In the genomic region with DNA sequence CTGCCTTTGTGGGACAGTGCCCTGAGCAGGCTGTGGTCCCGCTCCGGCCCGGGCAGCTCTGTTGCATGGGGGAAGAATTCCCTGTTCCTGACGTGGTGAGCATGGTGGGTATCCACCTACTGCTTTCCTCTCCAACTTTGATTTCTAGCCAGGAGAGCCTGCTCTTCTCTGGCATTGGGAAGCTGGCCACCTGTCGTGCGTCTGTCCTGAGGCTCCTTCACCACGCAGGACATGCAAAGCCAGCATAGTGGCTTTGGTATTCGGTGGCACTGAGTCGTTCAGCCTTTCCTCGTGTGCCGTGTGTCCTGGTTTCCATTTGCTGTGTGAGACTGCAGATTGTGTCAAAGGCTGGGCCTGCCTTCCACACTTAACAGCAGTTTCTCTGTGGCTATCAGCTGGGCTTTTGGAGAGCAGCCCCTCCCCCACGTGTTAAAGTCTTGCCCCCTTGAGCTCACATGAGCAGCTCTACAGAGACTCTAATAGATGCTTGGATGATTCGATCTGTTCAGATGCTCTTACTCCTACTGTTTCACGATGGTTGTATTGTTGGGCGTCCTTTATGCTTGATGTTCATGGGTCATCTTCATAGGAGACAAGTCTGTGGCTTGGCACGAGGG, we compare ENCODE assay signal across 12 cellular contexts. TPM values are rescaled to one million over a fixed set of nuclear protein-coding genes. Genes with fewer than 3 reads are reported as not detected.
DNase-seq lines count a peak whose midpoint lies in the region; ATAC-seq and TF ChIP-seq lines count a peak whose summit lies in the region.
"Had no signal": no experiment of that assay in that cellular context is flagged by ENCODE, and none has a peak within 500 bp of the region (broad histone marks: within the 10 kb centered on the region; RNA-seq: fewer than 3 reads in every experiment).

No MANE protein-coding gene starts in this region.

- peak overlapping the region; percentile 24 to 25 for H3K27ac ChIP-seq in testis
- H3K27ac ChIP-seq: thyroid gland had no signal

- peak overlapping the region; percentile 63 for H3K4me3 Mint-ChIP-seq in activated T-cell treated with anti-CD3 and anti-CD28 coated beads, Interleukin-2, amount 50 U/mL, for 24 hours
- H3K4me3 Mint-ChIP-seq in WTC11 (no peak overlapping the region), immature natural killer cell (peak overlapping the region; percentile 74 to 92 (median 78))

- no peaks in the 10 kb centered on the region for H3K27me3 Mint-ChIP-seq in activated T-cell treated with anti-CD3 and anti-CD28 coated beads, Interleukin-2, amount 50 U/mL, for 24 hours
- H3K27me3 Mint-ChIP-seq in WTC11 (ENCODE audit: low read depth): no peaks in the 10 kb centered on the region
- peaks cover 0 to 5% (median 2%) of the 10 kb centered on the region in 3 donors for H3K27me3 Mint-ChIP-seq in immature natural killer cell (ENCODE audit: low read depth in 3 of 3)

- no peak for ATAC-seq in WTC11
- ATAC-seq: HepG2 had no signal

- peaks cover 70% of the 10 kb centered on the region for H3K4me1 Mint-ChIP-seq in activated T-cell treated with anti-CD3 and anti-CD28 coated beads, Interleukin-2, amount 50 U/mL, for 24 hours (ENCODE audit: low read depth)
- H3K4me1 Mint-ChIP-seq in WTC11 (peaks cover 11% of the 10 kb centered on the region), immature natural killer cell (peaks cover 58 to 76% of the 10 kb centered on the region in 2 donors)

- H3K36me3 Mint-ChIP-seq in activated T-cell treated with anti-CD3 and anti-CD28 coated beads, Interleukin-2, amount 50 U/mL, for 24 hours (ENCODE audit: low read depth): no peaks in the 10 kb centered on the region
- H3K36me3 Mint-ChIP-seq in WTC11 (peaks cover 10% of the 10 kb centered on the region), immature natural killer cell (peaks cover 0 to 6% (median 0%) of the 10 kb centered on the region in 3 donors)

- CTCF ChIA-PET in WTC11 (lab: Charles Lee): interaction anchor here (1.9 kb wide), 1 partner anchor 9 kb away, joined by 6 read pairs; no protein-coding TSS in a partner anchor

- peak overlapping the region; percentile 88 for H3K27ac Mint-ChIP-seq in activated T-cell treated with anti-CD3 and anti-CD28 coated beads, Interleukin-2, amount 50 U/mL, for 24 hours
- H3K27ac Mint-ChIP-seq in WTC11 (0 out of 2 replicates have a peak overlapping the region, but pooled peaks have one; percentile 65), immature natural killer cell (peak overlapping the region; percentile 87 to 98 (median 96))

- H3K4me3 ChIP-seq in testis (no peak overlapping the region), MG63 (no peak overlapping the region)
- H3K4me3 ChIP-seq: thyroid gland had no signal

- no peak for DNase-seq in activated T-cell treated with anti-CD3 and anti-CD28 coated beads, Interleukin-2, amount 50 U/mL, for 24 hours
- DNase-seq in activated T-cell treated with anti-CD3 and anti-CD28 coated beads, Interleukin-2, amount 50 U/mL, for 1 hour: no peak
- DNase-seq in WTC11 (ENCODE audit: low spot score) (no peak), immature natural killer cell (peak; percentile 18 to 33 (median 28)), testis (no peak), COLO829 (ENCODE audit: low spot score) (no peak), MG63 (no peak), SKM-1 treated with dmso at 0.1 percent for 144 hours (lab: John Stamatoyannopoulos, UW; ENCODE audit: unreplicated experiment) (no peak)
- DNase-seq: NCI-H2107, SHP77 had no signal

- H3K9me3 ChIP-seq in testis (no peaks in the 10 kb centered on the region), MG63 (no peaks in the 10 kb centered on the region)
- H3K9me3 ChIP-seq: thyroid gland had no signal

- TF ChIP-seq POLR2A in testis (IDR thresholded peaks at IDR 0.05): no peak

- H3K36me3 ChIP-seq in testis (ENCODE audit: low read depth, missing control alignments): no peaks in the 10 kb centered on the region
- no peaks in the 10 kb centered on the region for H3K36me3 ChIP-seq in MG63
- H3K36me3 ChIP-seq: thyroid gland had no signal

- POLR2A ChIA-PET in WTC11 (lab: Charles Lee): no interaction called here

- H3K27me3 ChIP-seq in testis: no peaks in the 10 kb centered on the region
- H3K27me3 ChIP-seq in MG63: no peaks in the 10 kb centered on the region
- H3K27me3 ChIP-seq: thyroid gland had no signal

- intact Hi-C loops in testis (cut with DNase I; ENCODE audit: low total_unique reads): no loop called here

- H3K4me1 ChIP-seq in testis: peaks cover 24% of the 10 kb centered on the region

- no peaks in the 10 kb centered on the region for H3K9me3 Mint-ChIP-seq in activated T-cell treated with anti-CD3 and anti-CD28 coated beads, Interleukin-2, amount 50 U/mL, for 24 hours
- no peaks in the 10 kb centered on the region for H3K9me3 Mint-ChIP-seq in WTC11
- no peaks in the 10 kb centered on the region for H3K9me3 Mint-ChIP-seq in immature natural killer cell

- TF ChIP-seq CTCF in WTC11 (IDR thresholded peaks at IDR 0.05) (no peak), testis (IDR thresholded peaks at IDR 0.05) (no peak)

- 45 to 60% methylated on average over 4 to 16 of the region's 16 CpGs for WGBS in testis, 2 donors

TF ChIP-seq in WTC11, 78 proteins besides CTCF, POLR2A, EP300 and RAD21:
- TF ChIP-seq TEAD1 (CRISPR knock-in tag; IDR thresholded peaks at IDR 0.05) (no peak), GRHL2 (CRISPR knock-in tag; IDR thresholded peaks at IDR 0.05; ENCODE audit: insufficient replicate concordance, severe bottlenecking) (no peak), FOXJ3 (CRISPR knock-in tag; IDR thresholded peaks at IDR 0.05; ENCODE audit: borderline replicate concordance) (no peak), ZNF423 (CRISPR knock-in tag; IDR thresholded peaks at IDR 0.05) (no peak), ZNF317 (CRISPR knock-in tag; IDR thresholded peaks at IDR 0.05; ENCODE audit: borderline replicate concordance, low read depth) (no peak), KAT7 (CRISPR knock-in tag; IDR thresholded peaks at IDR 0.05; ENCODE audit: borderline replicate concordance) (no peak), SP1 (CRISPR knock-in tag; conservative IDR thresholded peaks at IDR 0.05) (no peak), JAZF1 (CRISPR knock-in tag; IDR thresholded peaks at IDR 0.05) (no peak), IRF2 (CRISPR knock-in tag; IDR thresholded peaks at IDR 0.05; ENCODE audit: borderline replicate concordance, low read depth) (no peak), HMGA2 (CRISPR knock-in tag; IDR thresholded peaks at IDR 0.05) (no peak), ZNF416 (CRISPR knock-in tag; IDR thresholded peaks at IDR 0.05) (no peak), GTF2I (CRISPR knock-in tag; conservative IDR thresholded peaks at IDR 0.05) (no peak)
- TF ChIP-seq, protein P1, sequence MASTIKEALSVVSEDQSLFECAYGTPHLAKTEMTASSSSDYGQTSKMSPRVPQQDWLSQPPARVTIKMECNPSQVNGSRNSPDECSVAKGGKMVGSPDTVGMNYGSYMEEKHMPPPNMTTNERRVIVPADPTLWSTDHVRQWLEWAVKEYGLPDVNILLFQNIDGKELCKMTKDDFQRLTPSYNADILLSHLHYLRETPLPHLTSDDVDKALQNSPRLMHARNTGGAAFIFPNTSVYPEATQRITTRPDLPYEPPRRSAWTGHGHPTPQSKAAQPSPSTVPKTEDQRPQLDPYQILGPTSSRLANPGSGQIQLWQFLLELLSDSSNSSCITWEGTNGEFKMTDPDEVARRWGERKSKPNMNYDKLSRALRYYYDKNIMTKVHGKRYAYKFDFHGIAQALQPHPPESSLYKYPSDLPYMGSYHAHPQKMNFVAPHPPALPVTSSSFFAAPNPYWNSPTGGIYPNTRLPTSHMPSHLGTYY (CRISPR knock-in tag; IDR thresholded peaks at IDR 0.05): no peak
- TF ChIP-seq, protein P2, sequence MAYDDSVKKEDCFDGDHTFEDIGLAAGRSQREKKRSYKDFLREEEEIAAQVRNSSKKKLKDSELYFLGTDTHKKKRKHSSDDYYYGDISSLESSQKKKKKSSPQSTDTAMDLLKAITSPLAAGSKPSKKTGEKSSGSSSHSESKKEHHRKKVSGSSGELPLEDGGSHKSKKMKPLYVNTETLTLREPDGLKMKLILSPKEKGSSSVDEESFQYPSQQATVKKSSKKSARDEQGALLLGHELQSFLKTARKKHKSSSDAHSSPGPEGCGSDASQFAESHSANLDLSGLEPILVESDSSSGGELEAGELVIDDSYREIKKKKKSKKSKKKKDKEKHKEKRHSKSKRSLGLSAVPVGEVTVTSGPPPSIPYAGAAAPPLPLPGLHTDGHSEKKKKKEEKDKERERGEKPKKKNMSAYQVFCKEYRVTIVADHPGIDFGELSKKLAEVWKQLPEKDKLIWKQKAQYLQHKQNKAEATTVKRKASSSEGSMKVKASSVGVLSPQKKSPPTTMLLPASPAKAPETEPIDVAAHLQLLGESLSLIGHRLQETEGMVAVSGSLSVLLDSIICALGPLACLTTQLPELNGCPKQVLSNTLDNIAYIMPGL (CRISPR knock-in tag; IDR thresholded peaks at IDR 0.05): no peak
- TF ChIP-seq, protein P3, sequence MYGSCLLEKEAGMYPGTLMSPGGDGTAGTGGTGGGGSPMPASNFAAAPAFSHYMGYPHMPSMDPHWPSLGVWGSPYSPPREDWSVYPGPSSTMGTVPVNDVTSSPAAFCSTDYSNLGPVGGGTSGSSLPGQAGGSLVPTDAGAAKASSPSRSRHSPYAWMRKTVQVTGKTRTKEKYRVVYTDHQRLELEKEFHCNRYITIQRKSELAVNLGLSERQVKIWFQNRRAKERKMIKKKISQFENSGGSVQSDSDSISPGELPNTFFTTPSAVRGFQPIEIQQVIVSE (CRISPR knock-in tag; IDR thresholded peaks at IDR 0.05; ENCODE audit: borderline replicate concordance): no peak
- TF ChIP-seq, protein P4, sequence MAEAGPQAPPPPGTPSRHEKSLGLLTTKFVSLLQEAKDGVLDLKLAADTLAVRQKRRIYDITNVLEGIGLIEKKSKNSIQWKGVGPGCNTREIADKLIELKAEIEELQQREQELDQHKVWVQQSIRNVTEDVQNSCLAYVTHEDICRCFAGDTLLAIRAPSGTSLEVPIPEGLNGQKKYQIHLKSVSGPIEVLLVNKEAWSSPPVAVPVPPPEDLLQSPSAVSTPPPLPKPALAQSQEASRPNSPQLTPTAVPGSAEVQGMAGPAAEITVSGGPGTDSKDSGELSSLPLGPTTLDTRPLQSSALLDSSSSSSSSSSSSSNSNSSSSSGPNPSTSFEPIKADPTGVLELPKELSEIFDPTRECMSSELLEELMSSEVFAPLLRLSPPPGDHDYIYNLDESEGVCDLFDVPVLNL (CRISPR knock-in tag; IDR thresholded peaks at IDR 0.05; ENCODE audit: borderline replicate concordance, low read depth): no peak
- TF ChIP-seq, protein P5, sequence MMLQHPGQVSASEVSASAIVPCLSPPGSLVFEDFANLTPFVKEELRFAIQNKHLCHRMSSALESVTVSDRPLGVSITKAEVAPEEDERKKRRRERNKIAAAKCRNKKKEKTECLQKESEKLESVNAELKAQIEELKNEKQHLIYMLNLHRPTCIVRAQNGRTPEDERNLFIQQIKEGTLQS (CRISPR knock-in tag; conservative IDR thresholded peaks at IDR 0.05): no peak
TF ChIP-seq in WTC11: peak in this region for 0.

RNA-seq across cellular contexts. Expression of a gene that starts 46.4 kb away (rescaled TPM):
- total RNA-seq in WTC11 (2021): 8.1 to 8.9 TPM (median 8.7 TPM) in 3 replicates
- under 1 TPM in 1 of 3 donors, not detected in 2; 0.69 TPM for polyA plus RNA-seq in immature natural killer cell
- 10 to 100 TPM in 1 of 2 donors, 1 to 10 TPM in 1; 5.4 to 11.6 TPM for total RNA-seq in testis
- 5.1 TPM for polyA plus RNA-seq in testis (ENCODE audit: insufficient read depth, low read depth, low replicate concordance)
- total RNA-seq in MG63 (2014; rRNA removed; shearing (Covaris generic); ENCODE audit: low replicate concordance): 2.3 and 7.1 TPM in 2 replicates

Comparison
In these comparisons a context has a peak if more than half of its experiments do, and no peak if none do; other contexts are left out.
1. DNase-seq: peak in immature natural killer cell (3 of 3); none in activated T-cell treated with anti-CD3 and anti-CD28 coated beads, Interleukin-2, amount 50 U/mL, for 24 hours (single experiment), activated T-cell treated with anti-CD3 and anti-CD28 coated beads, Interleukin-2, amount 50 U/mL, for 1 hour (single experiment), WTC11 (single experiment), testis (single experiment), COLO829 (single experiment), MG63 (single experiment) and SKM-1 treated with dmso at 0.1 percent for 144 hours (single experiment).
2. Peak in every context shown above with its lines, with median percentiles within 50 percentile points of each other: H3K27ac Mint-ChIP-seq.